9 cellular contexts compared by ENCODE assay signal in genomic region chr19:4694211-4694987, GRCh38. TPM values are rescaled to one million over a fixed set of nuclear protein-coding genes. Genes with fewer than 3 reads are reported as not detected.
DNase-seq lines count a peak whose midpoint lies in the region; ATAC-seq and TF ChIP-seq lines count a peak whose summit lies in the region.
"Had no signal": no experiment of that assay in that cellular context is flagged by ENCODE, and none has a peak within 500 bp of the region (broad histone marks: within the 10 kb centered on the region; RNA-seq: fewer than 3 reads in every experiment).

No MANE protein-coding gene starts in this region.

- H3F3A ChIP-seq in MM.1S (ENCODE audit: insufficient read depth, low read length) = no peaks in the 10 kb centered on the region

- H3K27me3 ChIP-seq in right cardiac atrium (ENCODE audit: control insufficient read depth, insufficient read depth) (no peaks in the 10 kb centered on the region), MM.1S (replicated peaks; ENCODE audit: insufficient read depth, low read length) (no peaks in the 10 kb centered on the region)

- H3K9ac ChIP-seq in MM.1S (ENCODE audit: low read length) = no peak overlapping the region

- H3K9me2 ChIP-seq in MM.1S (replicated peaks; ENCODE audit: insufficient read depth, low read length) = no peaks in the 10 kb centered on the region

- H3K4me3 ChIP-seq in right cardiac atrium (ENCODE audit: low read length) = no peak overlapping the region
- no peak overlapping the region for H3K4me3 ChIP-seq in MM.1S (ENCODE audit: low read length)
- H3K4me3 ChIP-seq: HAP-1 had no signal

- 83% methylated on average over 22 of the region's 22 CpGs for WGBS in right cardiac atrium

- H3K27ac ChIP-seq in right cardiac atrium (ENCODE audit: low read length) (peak overlapping the region; percentile 41), temporal lobe (ENCODE audit: low read depth, low read length) (peak overlapping the region; percentile 95), MM.1S (ENCODE audit: low read length) (no peak overlapping the region)

- H3K9me3 ChIP-seq in right cardiac atrium (ENCODE audit: control insufficient read depth, low read length) (no peaks in the 10 kb centered on the region), MM.1S (replicated peaks; ENCODE audit: insufficient read depth, low read length) (no peaks in the 10 kb centered on the region)
- H3K9me3 ChIP-seq: HAP-1 had no signal

- DNase-seq in HPDE6-E6E7 (ENCODE audit: extremely low spot score) (peak; percentile 99), anterior cingulate cortex (lab: John Stamatoyannopoulos, UW) (peak in 52 of 58 donors; percentile 5 to 80 (median 51)), right cardiac atrium (peak; percentile 48 to 72 (median 70)), NCI-H526 (lab: John Stamatoyannopoulos, UW) (no peak), MM.1S (no peak), DMS53 treated with DMSO at 0.1 percent for 48 hours (lab: John Stamatoyannopoulos, UW; ENCODE audit: unreplicated experiment) (no peak)

- H3K36me3 ChIP-seq in MM.1S (replicated peaks; ENCODE audit: insufficient read depth, low read length) = no peaks in the 10 kb centered on the region

- H3K4me1 ChIP-seq in right cardiac atrium (ENCODE audit: control insufficient read depth, insufficient read depth, low read length) (no peaks in the 10 kb centered on the region), MM.1S (ENCODE audit: low read length) (no peaks in the 10 kb centered on the region)

- intact Hi-C loops in right cardiac atrium (cut with DNase I) = no loop called here

- no peaks in the 10 kb centered on the region for H3K79me2 ChIP-seq in MM.1S (ENCODE audit: low read length)

- no peak for TF ChIP-seq CTCF in MM.1S (IDR thresholded peaks at IDR 0.05; ENCODE audit: low read length)

- H3K4me2 ChIP-seq in MM.1S (ENCODE audit: low read depth, low read length) = no peak overlapping the region

- no peak overlapping the region for H2AFZ ChIP-seq in MM.1S (ENCODE audit: low read length)

- no peaks in the 10 kb centered on the region for H4K20me1 ChIP-seq in MM.1S (ENCODE audit: insufficient read depth, low read length)

- ATAC-seq in right cardiac atrium (peak in 1 of 2 donors; percentile 24), GM19328 (IDR thresholded peaks at IDR 0.05; ENCODE audit: unreplicated experiment) (no peak)

RNA-seq across cellular contexts. Expression of gene MYDGF, which starts 24.3 kb away (rescaled TPM):
- 10 to 100 TPM; 21.7 to 47.0 (median 31.5) TPM for total RNA-seq in right cardiac atrium
- polyA plus RNA-seq in right cardiac atrium = 48.2 TPM
- total RNA-seq in temporal lobe = 36.1 TPM

RNA-seq across cellular contexts. Expression of gene DPP9, which starts 29.2 kb away (rescaled TPM):
- total RNA-seq in right cardiac atrium = 10 to 100 TPM; 35.1 to 43.9 (median 36.9) TPM
- polyA plus RNA-seq in right cardiac atrium = 27.0 TPM
- 8.9 TPM for total RNA-seq in temporal lobe

RNA-seq across cellular contexts. Expression of gene TNFAIP8L1, which starts 55.1 kb away (rescaled TPM):
- total RNA-seq in right cardiac atrium (1 to 10 TPM; 2.8 to 5.6 (median 4.6) TPM), temporal lobe (4.7 TPM)
- polyA plus RNA-seq in right cardiac atrium = 6.0 TPM

Comparison
In these comparisons a context has a peak if more than half of its experiments do, and no peak if none do; other contexts are left out.
1. DNase-seq: peak in HPDE6-E6E7 (single experiment), anterior cingulate cortex (52 of 58) and right cardiac atrium (3 of 3); none in NCI-H526 (0 of 2), MM.1S (single experiment) and DMS53 treated with DMSO at 0.1 percent for 48 hours (single experiment).